3 cellular contexts compared by ENCODE assay signal in genomic region chr19:13226983-13227382, GRCh38.
TF ChIP-seq lines count a peak whose summit lies in the region.

No MANE protein-coding gene starts in this region.

TF ChIP-seq in GM23338, 12 proteins besides CTCF, POLR2A, EP300 and RAD21 (continues in another document):
- TF ChIP-seq STAT1 (IDR thresholded peaks at IDR 0.05; ENCODE audit: unreplicated experiment) (no peak), ZNF331 (CRISPR knock-in tag; IDR thresholded peaks at IDR 0.05; ENCODE audit: low read depth) (no peak), CREB1 (CRISPR knock-in tag; IDR thresholded peaks at IDR 0.05; ENCODE audit: low read depth) (no peak), EZH2phosphoT487 (IDR thresholded peaks at IDR 0.05; ENCODE audit: unreplicated experiment) (no peak), POLR2AphosphoS5 (IDR thresholded peaks at IDR 0.05; ENCODE audit: low read depth) (no peak), ETS1 (IDR thresholded peaks at IDR 0.05) (no peak), ZNF114 (CRISPR knock-in tag; IDR thresholded peaks at IDR 0.05) (no peak), EZH2 (IDR thresholded peaks at IDR 0.05; ENCODE audit: low read depth, unreplicated experiment) (no peak)

TF ChIP-seq in WTC11, 78 proteins besides CTCF, POLR2A, EP300 and RAD21 (continues in another document):
- no peak for TF ChIP-seq ARID4B (CRISPR knock-in tag; IDR thresholded peaks at IDR 0.05; ENCODE audit: borderline replicate concordance)
- TF ChIP-seq FOXP1 (CRISPR knock-in tag; IDR thresholded peaks at IDR 0.05; ENCODE audit: borderline replicate concordance): no peak
- no peak for TF ChIP-seq E2F4 (CRISPR knock-in tag; IDR thresholded peaks at IDR 0.05; ENCODE audit: borderline replicate concordance, low read depth)
- TF ChIP-seq HMGA2 (CRISPR knock-in tag; IDR thresholded peaks at IDR 0.05): no peak
- no peak for TF ChIP-seq CREM (CRISPR knock-in tag; IDR thresholded peaks at IDR 0.05)
- no peak for TF ChIP-seq AFF4 (CRISPR knock-in tag; IDR thresholded peaks at IDR 0.05; ENCODE audit: borderline replicate concordance)
- TF ChIP-seq FOXJ3 (CRISPR knock-in tag; IDR thresholded peaks at IDR 0.05; ENCODE audit: borderline replicate concordance): no peak
- no peak for TF ChIP-seq ZNF512 (CRISPR knock-in tag; IDR thresholded peaks at IDR 0.05; ENCODE audit: borderline replicate concordance)

TF ChIP-seq in H1, 55 proteins besides CTCF, POLR2A, EP300 and RAD21:
- TF ChIP-seq HDAC2 (IDR thresholded peaks at IDR 0.05; ENCODE audit: borderline replicate concordance in 1 of 2, low read depth in 2 of 2, low read length in 2 of 2): no peak
- no peak for TF ChIP-seq FOSL1 (IDR thresholded peaks at IDR 0.05; ENCODE audit: insufficient read depth, low read depth, low read length)
- no peak for TF ChIP-seq RXRA (IDR thresholded peaks at IDR 0.05; ENCODE audit: insufficient read depth, low read depth, low read length)
- no peak for TF ChIP-seq TAF7 (optimal IDR thresholded peaks at IDR 0.05; ENCODE audit: borderline replicate concordance, low read depth, low read length)
- TF ChIP-seq KDM1A (IDR thresholded peaks at IDR 0.05; ENCODE audit: borderline replicate concordance, low read length): peak; percentile 59; the same call in 1 of the 2 replicates
- TF ChIP-seq ZNF274 (IDR thresholded peaks at IDR 0.05; ENCODE audit: borderline replicate concordance, extremely low read depth, low read length): no peak
- peak; percentile 57; the same call in 1 of the 2 replicates for TF ChIP-seq YY1 (IDR thresholded peaks at IDR 0.05; ENCODE audit: low read depth, low read length)
TF ChIP-seq in H1: peak in this region for 2.
